1 cellular context compared by ENCODE assay signal in the genomic region with DNA sequence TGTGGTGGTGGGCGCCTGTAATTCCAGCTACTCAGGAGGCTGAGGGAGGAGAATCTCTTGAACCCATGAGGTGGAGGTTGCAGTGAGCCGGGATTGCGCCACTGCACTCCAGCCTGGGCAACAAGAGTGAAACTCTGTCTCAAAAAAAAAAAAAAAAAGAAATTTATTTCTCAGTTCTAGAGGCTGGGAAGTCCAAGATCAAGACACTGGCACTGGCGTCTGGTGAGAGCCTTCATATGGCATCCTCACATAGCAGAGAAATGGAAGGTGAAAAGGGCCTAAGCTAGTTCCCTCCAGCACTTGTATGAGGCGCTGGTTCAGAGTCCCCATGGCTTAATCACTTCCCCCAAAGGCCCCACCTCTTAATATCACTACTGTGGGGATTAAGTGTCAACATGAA. TPM values are rescaled to one million over a fixed set of nuclear protein-coding genes. Genes with fewer than 3 reads are reported as not detected.
"Had no signal": no experiment of that assay in that cellular context is flagged by ENCODE, and none has a peak within 500 bp of the region (broad histone marks: within the 10 kb centered on the region; RNA-seq: fewer than 3 reads in every experiment).

No MANE protein-coding gene starts in this region.

RNA-seq across cellular contexts. Expression of a gene that starts 59.2 kb away (rescaled TPM):
- total RNA-seq: OCI-LY7 had no signal
